In genomic region chr12:106307176-106307575, GRCh38 we compare ENCODE assay signal across 11 cellular contexts.
"Had no signal": no experiment of that assay in that cellular context is flagged by ENCODE, and none has a peak within 500 bp of the region (broad histone marks: within the 10 kb centered on the region; RNA-seq: fewer than 3 reads in every experiment).

No MANE protein-coding gene starts in this region.

- H3K27me3 ChIP-seq: thyroid gland, vagina had no signal

- H3K9me3 ChIP-seq: thyroid gland, vagina had no signal

- DNase-seq: activated CD4-positive, alpha-beta T cell treated with anti-CD3 and anti-CD28 coated beads, Interleukin-2, amount 50 U/mL, for 48 hours; activated CD8-positive, alpha-beta memory T cell treated with anti-CD3 and anti-CD28 coated beads, Interleukin-2, amount 50 U/mL, for 48 hours; activated naive CD4-positive, alpha-beta T cell treated with anti-CD3 and anti-CD28 coated beads for 36 hours; left cardiac atrium; mammary epithelial cell; stimulated activated CD4-positive, alpha-beta T cell treated with anti-CD3 and anti-CD28 coated beads, Interleukin-4, amount 100 ng/mL, for 4 hours; SW 1271; thyroid gland had no signal

- H3K4me3 ChIP-seq: thyroid gland, vagina had no signal

- H3K4me3 Mint-ChIP-seq: activated naive CD4-positive, alpha-beta T cell treated with anti-CD3 and anti-CD28 coated beads for 36 hours had no signal

- ATAC-seq: activated CD4-positive, CD25-positive, alpha-beta regulatory T cell treated with anti-CD3 and anti-CD28 coated beads, Interleukin-2, amount 50 U/mL, for 24 hours; esophagus mucosa; left cardiac atrium had no signal

- H3K36me3 ChIP-seq: thyroid gland had no signal

- H3K9me3 Mint-ChIP-seq: activated naive CD4-positive, alpha-beta T cell treated with anti-CD3 and anti-CD28 coated beads for 36 hours had no signal

- H3K27ac ChIP-seq: thyroid gland, vagina had no signal
